In genomic region chr11:12185914-12186313, GRCh38 we compare ENCODE assay signal across 11 cellular contexts.
A peak's percentile ranks its signal among the peaks of the same experiment; 100 is the strongest.
DNase-seq lines count a peak whose midpoint lies in the region; ATAC-seq and TF ChIP-seq lines count a peak whose summit lies in the region.
"Had no signal": no experiment of that assay in that cellular context is flagged by ENCODE, and none has a peak within 500 bp of the region (broad histone marks: within the 10 kb centered on the region; RNA-seq: fewer than 3 reads in every experiment).

No MANE protein-coding gene starts in this region.

- 3 to 7% methylated on average over 4 of the region's 4 CpGs for WGBS in aorta, 2 donors

- H3K27me3 Mint-ChIP-seq in activated T-helper 1 cell treated with anti-CD3 and anti-CD28 coated beads, Interleukin-12 subunit alpha, Interleukin-12 subunit beta, Interleukin-2, Interleukin-4 antibody, amounts not matched to agents 30 ng/mL and 10 ng/mL and 1 ng/mL, durations not matched to agents 14 hours and 24 hours and 36 hours (ENCODE audit: insufficient read depth) = no peaks in the 10 kb centered on the region
- no peaks in the 10 kb centered on the region for H3K27me3 Mint-ChIP-seq in mesothelial cell of epicardium (ENCODE audit: low read depth)

- peaks cover 79% of the 10 kb centered on the region for H3K4me1 Mint-ChIP-seq in activated T-helper 1 cell treated with anti-CD3 and anti-CD28 coated beads, Interleukin-12 subunit alpha, Interleukin-12 subunit beta, Interleukin-2, Interleukin-4 antibody, amounts not matched to agents 30 ng/mL and 10 ng/mL and 1 ng/mL, durations not matched to agents 14 hours and 24 hours and 36 hours (ENCODE audit: low read depth)
- peaks cover 35% of the 10 kb centered on the region for H3K4me1 Mint-ChIP-seq in mesothelial cell of epicardium

- DNase-seq in Right ventricle myocardium inferior (ENCODE audit: missing footprints) = no peak
- no peak for DNase-seq in cardiac septum (ENCODE audit: low spot score)
- DNase-seq in activated T-helper 1 cell treated with anti-CD3 and anti-CD28 coated beads, Interleukin-12 subunit alpha, Interleukin-12 subunit beta, Interleukin-2, Interleukin-4 antibody, amounts not matched to agents 30 ng/mL and 10 ng/mL and 1 ng/mL, durations not matched to agents 14 hours and 24 hours and 36 hours (ENCODE audit: low spot score) = no peak
- DNase-seq in kidney glomerular epithelial cell (lab: John Stamatoyannopoulos, UW) = peak; percentile 53
- peak in 1 of 2 donors; percentile 81 for DNase-seq in aorta
- DNase-seq in activated CD4-positive, CD25-positive, alpha-beta regulatory T cell treated with anti-CD3 and anti-CD28 coated beads, Interleukin-2, amount 50 U/mL, for 72 hours = no peak
- DNase-seq in mesothelial cell of epicardium (ENCODE audit: low spot score in 2 of 2, unreplicated experiment in 2 of 2) = no peak
- DNase-seq: activated naive CD4-positive, alpha-beta T cell treated with Interleukin-2 at 50 U/mL for 16 hours; occipital lobe had no signal

- H3K36me3 ChIP-seq in aorta (ENCODE audit: control insufficient read depth in 1 of 2, insufficient read depth in 2 of 2, low read length in 1 of 2) = peaks cover 2 to 4% of the 10 kb centered on the region in 2 donors

- ATAC-seq in Right ventricle myocardium inferior = peak; percentile 29
- ATAC-seq in aorta (ENCODE audit: low FRiP score) = peak; percentile 75
- no peak for ATAC-seq in HG02763 (IDR thresholded peaks at IDR 0.05; ENCODE audit: unreplicated experiment)

- no peaks in the 10 kb centered on the region for H3K9me3 ChIP-seq in aorta (ENCODE audit: control insufficient read depth, low read length)

- H3K4me1 ChIP-seq in aorta (ENCODE audit: control insufficient read depth in 1 of 2, insufficient read depth in 2 of 2, low read length in 2 of 2) = peaks cover 14 to 27% of the 10 kb centered on the region in 2 donors

- peak overlapping the region; percentile 29 for H3K27ac Mint-ChIP-seq in activated T-helper 1 cell treated with anti-CD3 and anti-CD28 coated beads, Interleukin-12 subunit alpha, Interleukin-12 subunit beta, Interleukin-2, Interleukin-4 antibody, amounts not matched to agents 30 ng/mL and 10 ng/mL and 1 ng/mL, durations not matched to agents 14 hours and 24 hours and 36 hours
- H3K27ac Mint-ChIP-seq in mesothelial cell of epicardium = no peak overlapping the region
- H3K27ac Mint-ChIP-seq: IgD-negative memory B cell had no signal

- peaks cover 37% of the 10 kb centered on the region for H3K36me3 Mint-ChIP-seq in activated T-helper 1 cell treated with anti-CD3 and anti-CD28 coated beads, Interleukin-12 subunit alpha, Interleukin-12 subunit beta, Interleukin-2, Interleukin-4 antibody, amounts not matched to agents 30 ng/mL and 10 ng/mL and 1 ng/mL, durations not matched to agents 14 hours and 24 hours and 36 hours (ENCODE audit: low read depth)
- H3K36me3 Mint-ChIP-seq in mesothelial cell of epicardium = no peaks in the 10 kb centered on the region
- H3K36me3 Mint-ChIP-seq: IgD-negative memory B cell had no signal

- no peak for TF ChIP-seq CTCF in mesothelial cell of epicardium (IDR thresholded peaks at IDR 0.05; ENCODE audit: unreplicated experiment)

- H3K4me3 Mint-ChIP-seq in activated T-helper 1 cell treated with anti-CD3 and anti-CD28 coated beads, Interleukin-12 subunit alpha, Interleukin-12 subunit beta, Interleukin-2, Interleukin-4 antibody, amounts not matched to agents 30 ng/mL and 10 ng/mL and 1 ng/mL, durations not matched to agents 14 hours and 24 hours and 36 hours = no peak overlapping the region
- H3K4me3 Mint-ChIP-seq in mesothelial cell of epicardium = no peak overlapping the region
- H3K4me3 Mint-ChIP-seq: IgD-negative memory B cell had no signal

- H3K9me3 Mint-ChIP-seq in activated T-helper 1 cell treated with anti-CD3 and anti-CD28 coated beads, Interleukin-12 subunit alpha, Interleukin-12 subunit beta, Interleukin-2, Interleukin-4 antibody, amounts not matched to agents 30 ng/mL and 10 ng/mL and 1 ng/mL, durations not matched to agents 14 hours and 24 hours and 36 hours = no peaks in the 10 kb centered on the region
- no peaks in the 10 kb centered on the region for H3K9me3 Mint-ChIP-seq in mesothelial cell of epicardium
- H3K9me3 Mint-ChIP-seq: IgD-negative memory B cell had no signal

- H3K27me3 ChIP-seq in aorta (ENCODE audit: control insufficient read depth in 1 of 2, insufficient read depth in 2 of 2, low read length in 1 of 2) = no peaks in the 10 kb centered on the region

- H3K4me3 ChIP-seq in aorta (ENCODE audit: low read length in 2 of 2) = no peak overlapping the region

- H3K27ac ChIP-seq in aorta (ENCODE audit: low read depth in 1 of 2, low read length in 2 of 2) = peak overlapping the region in 1 of 2 donors; percentile 96

- intact Hi-C loops in Right ventricle myocardium inferior (cut with DNase I) = no loop called here
- intact Hi-C loops in cardiac septum (cut with DNase I) = no loop called here
- intact Hi-C loops in activated T-helper 1 cell treated with anti-CD3 and anti-CD28 coated beads, Interleukin-12 subunit alpha, Interleukin-12 subunit beta, Interleukin-2, Interleukin-4 antibody, amounts not matched to agents 30 ng/mL and 10 ng/mL and 1 ng/mL, durations not matched to agents 14 hours and 24 hours and 36 hours (cut with micrococcal nuclease) = no loop called here
- intact Hi-C loops in aorta (cut with DNase I) = no loop called here
